Comparison of ENCODE assay signal across 1 cellular context in the genomic region with DNA sequence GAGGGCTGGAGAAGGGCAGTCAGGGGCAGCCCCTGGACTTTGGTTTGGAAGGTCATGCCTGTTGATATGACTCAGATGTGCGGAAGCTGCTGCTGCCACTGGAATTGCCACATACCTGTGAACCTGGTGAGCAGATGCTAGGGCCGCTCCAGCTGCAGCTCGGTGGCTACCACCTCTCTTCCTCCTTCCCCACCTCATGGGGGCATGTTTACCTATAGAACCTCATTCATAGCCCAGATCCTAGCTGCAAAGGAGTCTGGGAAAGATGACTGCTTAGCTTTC.
TF ChIP-seq lines count a peak whose summit lies in the region.

No MANE protein-coding gene starts in this region.

TF ChIP-seq in HepG2, 621 proteins besides CTCF, POLR2A, EP300 and RAD21 (continued from another document and continues in another):
- TF ChIP-seq ZZZ3 (CRISPR knock-in tag; IDR thresholded peaks at IDR 0.05; ENCODE audit: borderline replicate concordance) (no peak), ZNF160 (CRISPR knock-in tag; IDR thresholded peaks at IDR 0.05) (no peak), HDAC2 (CRISPR knock-in tag; IDR thresholded peaks at IDR 0.05) (peak; percentile 51), RBAK (CRISPR knock-in tag; IDR thresholded peaks at IDR 0.05) (no peak), HMG20A (CRISPR knock-in tag; IDR thresholded peaks at IDR 0.05; ENCODE audit: borderline replicate concordance) (no peak), HHEX (CRISPR knock-in tag; IDR thresholded peaks at IDR 0.05) (no peak), HES4 (CRISPR knock-in tag; IDR thresholded peaks at IDR 0.05; ENCODE audit: borderline replicate concordance) (no peak), ZNF20 (CRISPR knock-in tag; IDR thresholded peaks at IDR 0.05) (no peak), ATF1 (CRISPR knock-in tag; IDR thresholded peaks at IDR 0.05) (no peak), ZNF614 (CRISPR knock-in tag; IDR thresholded peaks at IDR 0.05; ENCODE audit: borderline replicate concordance) (no peak), PLRG1 (conservative IDR thresholded peaks at IDR 0.05) (no peak), ZNF850 (CRISPR knock-in tag; conservative IDR thresholded peaks at IDR 0.05) (no peak), AGO1 (IDR thresholded peaks at IDR 0.05; ENCODE audit: low read depth, low read length, poor library complexity, severe bottlenecking) (no peak), NR2F2 (IDR thresholded peaks at IDR 0.05; ENCODE audit: borderline replicate concordance, low read depth) (no peak), ZNF703 (CRISPR knock-in tag; IDR thresholded peaks at IDR 0.05; ENCODE audit: borderline replicate concordance) (no peak), ZNF136 (CRISPR knock-in tag; IDR thresholded peaks at IDR 0.05; ENCODE audit: low read depth) (no peak), ZNF713 (CRISPR knock-in tag; IDR thresholded peaks at IDR 0.05) (0 out of 2 replicates have a peak, but pooled peaks have one; percentile 74), FOXO1 (CRISPR knock-in tag; IDR thresholded peaks at IDR 0.05) (peak; percentile 58; the same call in 1 of the 2 replicates), ZNF225 (CRISPR knock-in tag; IDR thresholded peaks at IDR 0.05) (no peak), ZNF672 (CRISPR knock-in tag; IDR thresholded peaks at IDR 0.05) (no peak), RBFOX2 (IDR thresholded peaks at IDR 0.05; ENCODE audit: low read depth, low read length) (no peak), NFKB2 (CRISPR knock-in tag; IDR thresholded peaks at IDR 0.05; ENCODE audit: borderline replicate concordance) (no peak), ZNF451 (CRISPR knock-in tag; IDR thresholded peaks at IDR 0.05) (no peak), KDM3A (CRISPR knock-in tag; IDR thresholded peaks at IDR 0.05; ENCODE audit: low read depth) (no peak), NCOA2 (CRISPR knock-in tag; IDR thresholded peaks at IDR 0.05) (no peak), SRSF9 (IDR thresholded peaks at IDR 0.05; ENCODE audit: borderline replicate concordance, insufficient read depth, low read depth, low read length, poor library complexity, severe bottlenecking) (no peak), ZNF552 (CRISPR knock-in tag; IDR thresholded peaks at IDR 0.05; ENCODE audit: borderline replicate concordance) (no peak), STAT5B (CRISPR knock-in tag; IDR thresholded peaks at IDR 0.05) (no peak)
- TF ChIP-seq, protein P1, sequence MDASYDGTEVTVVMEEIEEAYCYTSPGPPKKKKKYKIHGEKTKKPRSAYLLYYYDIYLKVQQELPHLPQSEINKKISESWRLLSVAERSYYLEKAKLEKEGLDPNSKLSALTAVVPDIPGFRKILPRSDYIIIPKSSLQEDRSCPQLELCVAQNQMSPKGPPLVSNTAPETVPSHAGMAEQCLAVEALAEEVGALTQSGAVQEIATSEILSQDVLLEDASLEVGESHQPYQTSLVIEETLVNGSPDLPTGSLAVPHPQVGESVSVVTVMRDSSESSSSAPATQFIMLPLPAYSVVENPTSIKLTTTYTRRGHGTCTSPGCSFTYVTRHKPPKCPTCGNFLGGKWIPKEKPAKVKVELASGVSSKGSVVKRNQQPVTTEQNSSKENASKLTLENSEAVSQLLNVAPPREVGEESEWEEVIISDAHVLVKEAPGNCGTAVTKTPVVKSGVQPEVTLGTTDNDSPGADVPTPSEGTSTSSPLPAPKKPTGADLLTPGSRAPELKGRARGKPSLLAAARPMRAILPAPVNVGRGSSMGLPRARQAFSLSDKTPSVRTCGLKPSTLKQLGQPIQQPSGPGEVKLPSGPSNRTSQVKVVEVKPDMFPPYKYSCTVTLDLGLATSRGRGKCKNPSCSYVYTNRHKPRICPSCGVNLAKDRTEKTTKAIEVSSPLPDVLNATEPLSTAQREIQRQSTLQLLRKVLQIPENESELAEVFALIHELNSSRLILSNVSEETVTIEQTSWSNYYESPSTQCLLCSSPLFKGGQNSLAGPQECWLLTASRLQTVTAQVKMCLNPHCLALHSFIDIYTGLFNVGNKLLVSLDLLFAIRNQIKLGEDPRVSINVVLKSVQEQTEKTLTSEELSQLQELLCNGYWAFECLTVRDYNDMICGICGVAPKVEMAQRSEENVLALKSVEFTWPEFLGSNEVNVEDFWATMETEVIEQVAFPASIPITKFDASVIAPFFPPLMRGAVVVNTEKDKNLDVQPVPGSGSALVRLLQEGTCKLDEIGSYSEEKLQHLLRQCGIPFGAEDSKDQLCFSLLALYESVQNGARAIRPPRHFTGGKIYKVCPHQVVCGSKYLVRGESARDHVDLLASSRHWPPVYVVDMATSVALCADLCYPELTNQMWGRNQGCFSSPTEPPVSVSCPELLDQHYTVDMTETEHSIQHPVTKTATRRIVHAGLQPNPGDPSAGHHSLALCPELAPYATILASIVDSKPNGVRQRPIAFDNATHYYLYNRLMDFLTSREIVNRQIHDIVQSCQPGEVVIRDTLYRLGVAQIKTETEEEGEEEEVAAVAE (CRISPR knock-in tag; IDR thresholded peaks at IDR 0.05; ENCODE audit: borderline replicate concordance) = 0 out of 2 replicates have a peak, but pooled peaks have one; percentile 39
- TF ChIP-seq, protein P2, sequence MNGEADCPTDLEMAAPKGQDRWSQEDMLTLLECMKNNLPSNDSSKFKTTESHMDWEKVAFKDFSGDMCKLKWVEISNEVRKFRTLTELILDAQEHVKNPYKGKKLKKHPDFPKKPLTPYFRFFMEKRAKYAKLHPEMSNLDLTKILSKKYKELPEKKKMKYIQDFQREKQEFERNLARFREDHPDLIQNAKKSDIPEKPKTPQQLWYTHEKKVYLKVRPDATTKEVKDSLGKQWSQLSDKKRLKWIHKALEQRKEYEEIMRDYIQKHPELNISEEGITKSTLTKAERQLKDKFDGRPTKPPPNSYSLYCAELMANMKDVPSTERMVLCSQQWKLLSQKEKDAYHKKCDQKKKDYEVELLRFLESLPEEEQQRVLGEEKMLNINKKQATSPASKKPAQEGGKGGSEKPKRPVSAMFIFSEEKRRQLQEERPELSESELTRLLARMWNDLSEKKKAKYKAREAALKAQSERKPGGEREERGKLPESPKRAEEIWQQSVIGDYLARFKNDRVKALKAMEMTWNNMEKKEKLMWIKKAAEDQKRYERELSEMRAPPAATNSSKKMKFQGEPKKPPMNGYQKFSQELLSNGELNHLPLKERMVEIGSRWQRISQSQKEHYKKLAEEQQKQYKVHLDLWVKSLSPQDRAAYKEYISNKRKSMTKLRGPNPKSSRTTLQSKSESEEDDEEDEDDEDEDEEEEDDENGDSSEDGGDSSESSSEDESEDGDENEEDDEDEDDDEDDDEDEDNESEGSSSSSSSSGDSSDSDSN (CRISPR knock-in tag; IDR thresholded peaks at IDR 0.05) = peak; percentile 53; the same call in 1 of the 2 replicates
- TF ChIP-seq, protein P3, sequence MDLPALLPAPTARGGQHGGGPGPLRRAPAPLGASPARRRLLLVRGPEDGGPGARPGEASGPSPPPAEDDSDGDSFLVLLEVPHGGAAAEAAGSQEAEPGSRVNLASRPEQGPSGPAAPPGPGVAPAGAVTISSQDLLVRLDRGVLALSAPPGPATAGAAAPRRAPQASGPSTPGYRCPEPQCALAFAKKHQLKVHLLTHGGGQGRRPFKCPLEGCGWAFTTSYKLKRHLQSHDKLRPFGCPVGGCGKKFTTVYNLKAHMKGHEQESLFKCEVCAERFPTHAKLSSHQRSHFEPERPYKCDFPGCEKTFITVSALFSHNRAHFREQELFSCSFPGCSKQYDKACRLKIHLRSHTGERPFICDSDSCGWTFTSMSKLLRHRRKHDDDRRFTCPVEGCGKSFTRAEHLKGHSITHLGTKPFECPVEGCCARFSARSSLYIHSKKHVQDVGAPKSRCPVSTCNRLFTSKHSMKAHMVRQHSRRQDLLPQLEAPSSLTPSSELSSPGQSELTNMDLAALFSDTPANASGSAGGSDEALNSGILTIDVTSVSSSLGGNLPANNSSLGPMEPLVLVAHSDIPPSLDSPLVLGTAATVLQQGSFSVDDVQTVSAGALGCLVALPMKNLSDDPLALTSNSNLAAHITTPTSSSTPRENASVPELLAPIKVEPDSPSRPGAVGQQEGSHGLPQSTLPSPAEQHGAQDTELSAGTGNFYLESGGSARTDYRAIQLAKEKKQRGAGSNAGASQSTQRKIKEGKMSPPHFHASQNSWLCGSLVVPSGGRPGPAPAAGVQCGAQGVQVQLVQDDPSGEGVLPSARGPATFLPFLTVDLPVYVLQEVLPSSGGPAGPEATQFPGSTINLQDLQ (CRISPR knock-in tag; IDR thresholded peaks at IDR 0.05) = no peak
- TF ChIP-seq, protein P4, sequence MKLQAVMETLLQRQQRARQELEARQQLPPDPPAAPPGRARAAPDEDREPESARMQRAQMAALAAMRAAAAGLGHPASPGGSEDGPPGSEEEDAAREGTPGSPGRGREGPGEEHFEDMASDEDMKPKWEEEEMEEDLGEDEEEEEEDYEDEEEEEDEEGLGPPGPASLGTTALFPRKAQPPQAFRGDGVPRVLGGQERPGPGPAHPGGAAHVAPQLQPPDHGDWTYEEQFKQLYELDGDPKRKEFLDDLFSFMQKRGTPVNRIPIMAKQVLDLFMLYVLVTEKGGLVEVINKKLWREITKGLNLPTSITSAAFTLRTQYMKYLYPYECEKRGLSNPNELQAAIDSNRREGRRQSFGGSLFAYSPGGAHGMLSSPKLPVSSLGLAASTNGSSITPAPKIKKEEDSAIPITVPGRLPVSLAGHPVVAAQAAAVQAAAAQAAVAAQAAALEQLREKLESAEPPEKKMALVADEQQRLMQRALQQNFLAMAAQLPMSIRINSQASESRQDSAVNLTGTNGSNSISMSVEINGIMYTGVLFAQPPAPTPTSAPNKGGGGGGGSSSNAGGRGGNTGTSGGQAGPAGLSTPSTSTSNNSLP (IDR thresholded peaks at IDR 0.05; ENCODE audit: low read depth, low read length) = no peak; the same call in 1 of the 2 replicates
- TF ChIP-seq, protein P5, sequence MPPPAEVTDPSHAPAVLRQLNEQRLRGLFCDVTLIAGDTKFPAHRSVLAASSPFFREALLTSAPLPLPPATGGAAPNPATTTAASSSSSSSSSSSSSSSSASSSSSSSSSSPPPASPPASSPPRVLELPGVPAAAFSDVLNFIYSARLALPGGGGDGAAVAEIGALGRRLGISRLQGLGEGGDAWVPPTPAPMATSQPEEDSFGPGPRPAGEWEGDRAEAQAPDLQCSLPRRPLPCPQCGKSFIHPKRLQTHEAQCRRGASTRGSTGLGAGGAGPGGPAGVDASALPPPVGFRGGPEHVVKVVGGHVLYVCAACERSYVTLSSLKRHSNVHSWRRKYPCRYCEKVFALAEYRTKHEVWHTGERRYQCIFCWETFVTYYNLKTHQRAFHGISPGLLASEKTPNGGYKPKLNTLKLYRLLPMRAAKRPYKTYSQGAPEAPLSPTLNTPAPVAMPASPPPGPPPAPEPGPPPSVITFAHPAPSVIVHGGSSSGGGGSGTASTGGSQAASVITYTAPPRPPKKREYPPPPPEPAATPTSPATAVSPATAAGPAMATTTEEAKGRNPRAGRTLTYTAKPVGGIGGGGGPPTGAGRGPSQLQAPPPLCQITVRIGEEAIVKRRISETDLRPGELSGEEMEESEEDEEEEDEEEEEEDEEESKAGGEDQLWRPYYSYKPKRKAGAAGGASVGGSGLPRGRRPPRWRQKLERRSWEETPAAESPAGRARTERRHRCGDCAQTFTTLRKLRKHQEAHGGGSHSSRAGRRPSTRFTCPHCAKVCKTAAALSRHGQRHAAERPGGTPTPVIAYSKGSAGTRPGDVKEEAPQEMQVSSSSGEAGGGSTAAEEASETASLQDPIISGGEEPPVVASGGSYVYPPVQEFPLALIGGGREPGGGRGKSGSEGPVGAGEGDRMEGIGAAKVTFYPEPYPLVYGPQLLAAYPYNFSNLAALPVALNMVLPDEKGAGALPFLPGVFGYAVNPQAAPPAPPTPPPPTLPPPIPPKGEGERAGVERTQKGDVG (CRISPR knock-in tag; IDR thresholded peaks at IDR 0.05; ENCODE audit: borderline replicate concordance) = no peak
- TF ChIP-seq, protein P6, sequence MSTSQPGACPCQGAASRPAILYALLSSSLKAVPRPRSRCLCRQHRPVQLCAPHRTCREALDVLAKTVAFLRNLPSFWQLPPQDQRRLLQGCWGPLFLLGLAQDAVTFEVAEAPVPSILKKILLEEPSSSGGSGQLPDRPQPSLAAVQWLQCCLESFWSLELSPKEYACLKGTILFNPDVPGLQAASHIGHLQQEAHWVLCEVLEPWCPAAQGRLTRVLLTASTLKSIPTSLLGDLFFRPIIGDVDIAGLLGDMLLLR (CRISPR knock-in tag; IDR thresholded peaks at IDR 0.05) = no peak
- TF ChIP-seq, protein P7, sequence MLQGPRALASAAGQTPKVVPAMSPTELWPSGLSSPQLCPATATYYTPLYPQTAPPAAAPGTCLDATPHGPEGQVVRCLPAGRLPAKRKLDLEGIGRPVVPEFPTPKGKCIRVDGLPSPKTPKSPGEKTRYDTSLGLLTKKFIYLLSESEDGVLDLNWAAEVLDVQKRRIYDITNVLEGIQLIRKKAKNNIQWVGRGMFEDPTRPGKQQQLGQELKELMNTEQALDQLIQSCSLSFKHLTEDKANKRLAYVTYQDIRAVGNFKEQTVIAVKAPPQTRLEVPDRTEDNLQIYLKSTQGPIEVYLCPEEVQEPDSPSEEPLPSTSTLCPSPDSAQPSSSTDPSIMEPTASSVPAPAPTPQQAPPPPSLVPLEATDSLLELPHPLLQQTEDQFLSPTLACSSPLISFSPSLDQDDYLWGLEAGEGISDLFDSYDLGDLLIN (CRISPR knock-in tag; IDR thresholded peaks at IDR 0.05; ENCODE audit: borderline replicate concordance) = no peak
- TF ChIP-seq, protein P8, sequence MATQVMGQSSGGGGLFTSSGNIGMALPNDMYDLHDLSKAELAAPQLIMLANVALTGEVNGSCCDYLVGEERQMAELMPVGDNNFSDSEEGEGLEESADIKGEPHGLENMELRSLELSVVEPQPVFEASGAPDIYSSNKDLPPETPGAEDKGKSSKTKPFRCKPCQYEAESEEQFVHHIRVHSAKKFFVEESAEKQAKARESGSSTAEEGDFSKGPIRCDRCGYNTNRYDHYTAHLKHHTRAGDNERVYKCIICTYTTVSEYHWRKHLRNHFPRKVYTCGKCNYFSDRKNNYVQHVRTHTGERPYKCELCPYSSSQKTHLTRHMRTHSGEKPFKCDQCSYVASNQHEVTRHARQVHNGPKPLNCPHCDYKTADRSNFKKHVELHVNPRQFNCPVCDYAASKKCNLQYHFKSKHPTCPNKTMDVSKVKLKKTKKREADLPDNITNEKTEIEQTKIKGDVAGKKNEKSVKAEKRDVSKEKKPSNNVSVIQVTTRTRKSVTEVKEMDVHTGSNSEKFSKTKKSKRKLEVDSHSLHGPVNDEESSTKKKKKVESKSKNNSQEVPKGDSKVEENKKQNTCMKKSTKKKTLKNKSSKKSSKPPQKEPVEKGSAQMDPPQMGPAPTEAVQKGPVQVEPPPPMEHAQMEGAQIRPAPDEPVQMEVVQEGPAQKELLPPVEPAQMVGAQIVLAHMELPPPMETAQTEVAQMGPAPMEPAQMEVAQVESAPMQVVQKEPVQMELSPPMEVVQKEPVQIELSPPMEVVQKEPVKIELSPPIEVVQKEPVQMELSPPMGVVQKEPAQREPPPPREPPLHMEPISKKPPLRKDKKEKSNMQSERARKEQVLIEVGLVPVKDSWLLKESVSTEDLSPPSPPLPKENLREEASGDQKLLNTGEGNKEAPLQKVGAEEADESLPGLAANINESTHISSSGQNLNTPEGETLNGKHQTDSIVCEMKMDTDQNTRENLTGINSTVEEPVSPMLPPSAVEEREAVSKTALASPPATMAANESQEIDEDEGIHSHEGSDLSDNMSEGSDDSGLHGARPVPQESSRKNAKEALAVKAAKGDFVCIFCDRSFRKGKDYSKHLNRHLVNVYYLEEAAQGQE (IDR thresholded peaks at IDR 0.05; ENCODE audit: borderline replicate concordance in 1 of 2, low read depth in 1 of 2, low read length in 2 of 2) = no peak
- TF ChIP-seq, protein P9, sequence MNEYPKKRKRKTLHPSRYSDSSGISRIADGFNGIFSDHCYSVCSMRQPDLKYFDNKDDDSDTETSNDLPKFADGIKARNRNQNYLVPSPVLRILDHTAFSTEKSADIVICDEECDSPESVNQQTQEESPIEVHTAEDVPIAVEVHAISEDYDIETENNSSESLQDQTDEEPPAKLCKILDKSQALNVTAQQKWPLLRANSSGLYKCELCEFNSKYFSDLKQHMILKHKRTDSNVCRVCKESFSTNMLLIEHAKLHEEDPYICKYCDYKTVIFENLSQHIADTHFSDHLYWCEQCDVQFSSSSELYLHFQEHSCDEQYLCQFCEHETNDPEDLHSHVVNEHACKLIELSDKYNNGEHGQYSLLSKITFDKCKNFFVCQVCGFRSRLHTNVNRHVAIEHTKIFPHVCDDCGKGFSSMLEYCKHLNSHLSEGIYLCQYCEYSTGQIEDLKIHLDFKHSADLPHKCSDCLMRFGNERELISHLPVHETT (CRISPR knock-in tag; conservative IDR thresholded peaks at IDR 0.05) = no peak
